ENCODE assay signal across 8 cellular contexts in genomic region chr19:2456301-2456570, GRCh38. TPM values are rescaled to one million over a fixed set of nuclear protein-coding genes. Genes with fewer than 3 reads are reported as not detected.
DNase-seq lines count a peak whose midpoint lies in the region; ATAC-seq and TF ChIP-seq lines count a peak whose summit lies in the region.

No MANE protein-coding gene starts in this region.

- no peak for TF ChIP-seq POLR2A in tibial nerve (IDR thresholded peaks at IDR 0.05)

- peak overlapping the region; percentile 85 for H3K4me3 Mint-ChIP-seq in activated naive CD8-positive, alpha-beta T cell treated with anti-CD3 and anti-CD28 coated beads, Interleukin-2, amount 10 ng/mL, durations not matched to agents 7 days and 5 days

- peak overlapping the region; percentile 100 for H3K4me3 ChIP-seq in BLaER1
- H3K4me3 ChIP-seq in tibial nerve, result peak overlapping the region; percentile 65 to 100 (median 86)

- H3K27ac Mint-ChIP-seq in activated naive CD8-positive, alpha-beta T cell treated with anti-CD3 and anti-CD28 coated beads, Interleukin-2, amount 10 ng/mL, durations not matched to agents 7 days and 5 days, result peak overlapping the region; percentile 82

- peaks cover 10% of the 10 kb centered on the region for H3K4me1 Mint-ChIP-seq in activated naive CD8-positive, alpha-beta T cell treated with anti-CD3 and anti-CD28 coated beads, Interleukin-2, amount 10 ng/mL, durations not matched to agents 7 days and 5 days

- peaks cover 2% of the 10 kb centered on the region for H3K36me3 Mint-ChIP-seq in activated naive CD8-positive, alpha-beta T cell treated with anti-CD3 and anti-CD28 coated beads, Interleukin-2, amount 10 ng/mL, durations not matched to agents 7 days and 5 days

- peak overlapping the region; percentile 96 for H3K4me2 ChIP-seq in BLaER1

- no peaks in the 10 kb centered on the region for H3K9me3 Mint-ChIP-seq in activated naive CD8-positive, alpha-beta T cell treated with anti-CD3 and anti-CD28 coated beads, Interleukin-2, amount 10 ng/mL, durations not matched to agents 7 days and 5 days

- H3K9me3 ChIP-seq in BLaER1 (no peaks in the 10 kb centered on the region), tibial nerve (no peaks in the 10 kb centered on the region)

- no peak for DNase-seq in activated naive CD8-positive, alpha-beta T cell treated with anti-CD3 and anti-CD28 coated beads, Interleukin-2, amount 10 ng/mL, durations not matched to agents 7 days and 5 days
- DNase-seq in left colon, result no peak
- DNase-seq in tibial nerve (ENCODE audit: low spot score in 2 of 2), result no peak
- no peak for DNase-seq in MV-4-11 (lab: John Stamatoyannopoulos, UW)
- no peak for DNase-seq in H4 (ENCODE audit: low spot score)
- no peak for DNase-seq in C1 segment of cervical spinal cord (lab: John Stamatoyannopoulos, UW)

- POLR2A ChIA-PET in activated naive CD8-positive, alpha-beta T cell treated with anti-CD3 and anti-CD28 coated beads, Interleukin-2, amount 10 ng/mL, durations not matched to agents 7 days and 5 days (lab: Charles Lee), result interaction anchor here (0.6 to 3.1 kb wide), 12 partner anchors 12 to 906 kb away, joined by 3 to 31 read pairs (median 4); partner anchors contain the start of genes DOT1L, GADD45B and LSM7

- intact Hi-C loops in left colon (cut with DNase I, micrococcal nuclease), result no loop called here

- ATAC-seq in HG02759 (IDR thresholded peaks at IDR 0.05; ENCODE audit: unreplicated experiment) (peak; percentile 24), left colon (peak; percentile 7)
- ATAC-seq in activated naive CD8-positive, alpha-beta T cell treated with anti-CD3 and anti-CD28 coated beads, Interleukin-2, amount 10 ng/mL, durations not matched to agents 7 days and 5 days (ENCODE audit: low read depth), result no peak

- H3K4me1 ChIP-seq in BLaER1 (peaks cover 63% of the 10 kb centered on the region), tibial nerve (peaks cover 0 to 26% (median 12%) of the 10 kb centered on the region in 4 donors)

- WGBS in tibial nerve, 2 donors, result 0% methylated on average over 1 to 8 of the region's 26 CpGs

- no peak for TF ChIP-seq EP300 in tibial nerve (IDR thresholded peaks at IDR 0.05)

- H3K36me3 ChIP-seq in BLaER1 (peaks cover 25% of the 10 kb centered on the region), tibial nerve (peaks cover 0 to 20% (median 0%) of the 10 kb centered on the region in 3 donors)

- H3K9ac ChIP-seq in BLaER1, result peak overlapping the region; percentile 98

- TF ChIP-seq CTCF in tibial nerve (IDR thresholded peaks at IDR 0.05), result no peak

- H4K20me1 ChIP-seq in BLaER1, result peaks cover 50% of the 10 kb centered on the region

- no peaks in the 10 kb centered on the region for H3K27me3 Mint-ChIP-seq in activated naive CD8-positive, alpha-beta T cell treated with anti-CD3 and anti-CD28 coated beads, Interleukin-2, amount 10 ng/mL, durations not matched to agents 7 days and 5 days

- H3K27me3 ChIP-seq in BLaER1, result no peaks in the 10 kb centered on the region
- no peaks in the 10 kb centered on the region for H3K27me3 ChIP-seq in tibial nerve

- H3K27ac ChIP-seq in BLaER1, result peak overlapping the region; percentile 97
- H3K27ac ChIP-seq in tibial nerve, result peak overlapping the region in 2 of 4 donors; percentile 68 to 79

RNA-seq across cellular contexts. Expression of gene LMNB2, which starts 0.5 kb away (rescaled TPM):
- total RNA-seq in activated naive CD8-positive, alpha-beta T cell treated with anti-CD3 and anti-CD28 coated beads, Interleukin-2, amount 10 ng/mL, durations not matched to agents 7 days and 5 days, result 10 to 100 TPM; 74.9 to 83.3 TPM
- total RNA-seq in left colon (10 to 100 TPM; 23.6 to 43.9 TPM), tibial nerve (10 to 100 TPM; 15.3 to 53.1 (median 25.9) TPM)
- 64.3 and 86.4 TPM in 2 replicates for total RNA-seq in H4 (2014; rRNA removed; shearing (Covaris generic))

RNA-seq across cellular contexts. Expression of gene GADD45B, which starts 19.7 kb away (rescaled TPM):
- 10 to 100 TPM; 83.1 to 85.4 TPM for total RNA-seq in activated naive CD8-positive, alpha-beta T cell treated with anti-CD3 and anti-CD28 coated beads, Interleukin-2, amount 10 ng/mL, durations not matched to agents 7 days and 5 days
- total RNA-seq in left colon, result 10 to 100 TPM; 44.4 to 53.8 TPM
- 100 to 1,000 TPM; 230 to 440 (median 337) TPM for total RNA-seq in tibial nerve
- 14.3 and 82.3 TPM in 2 replicates for total RNA-seq in H4 (2014; rRNA removed; shearing (Covaris generic))

RNA-seq across cellular contexts. Expression of gene TIMM13, which starts 28.9 kb away (rescaled TPM):
- total RNA-seq in activated naive CD8-positive, alpha-beta T cell treated with anti-CD3 and anti-CD28 coated beads, Interleukin-2, amount 10 ng/mL, durations not matched to agents 7 days and 5 days, result 10 to 100 TPM; 46.5 to 48.5 TPM
- total RNA-seq in left colon (100 to 1,000 TPM in 1 of 2 donors, 10 to 100 TPM in 1; 90.2 to 129 TPM), tibial nerve (10 to 100 TPM; 28.8 to 48.9 (median 32.3) TPM)
- total RNA-seq in H4 (2014; rRNA removed; shearing (Covaris generic)), result 39.9 and 40.8 TPM in 2 replicates
